In the genomic region with DNA sequence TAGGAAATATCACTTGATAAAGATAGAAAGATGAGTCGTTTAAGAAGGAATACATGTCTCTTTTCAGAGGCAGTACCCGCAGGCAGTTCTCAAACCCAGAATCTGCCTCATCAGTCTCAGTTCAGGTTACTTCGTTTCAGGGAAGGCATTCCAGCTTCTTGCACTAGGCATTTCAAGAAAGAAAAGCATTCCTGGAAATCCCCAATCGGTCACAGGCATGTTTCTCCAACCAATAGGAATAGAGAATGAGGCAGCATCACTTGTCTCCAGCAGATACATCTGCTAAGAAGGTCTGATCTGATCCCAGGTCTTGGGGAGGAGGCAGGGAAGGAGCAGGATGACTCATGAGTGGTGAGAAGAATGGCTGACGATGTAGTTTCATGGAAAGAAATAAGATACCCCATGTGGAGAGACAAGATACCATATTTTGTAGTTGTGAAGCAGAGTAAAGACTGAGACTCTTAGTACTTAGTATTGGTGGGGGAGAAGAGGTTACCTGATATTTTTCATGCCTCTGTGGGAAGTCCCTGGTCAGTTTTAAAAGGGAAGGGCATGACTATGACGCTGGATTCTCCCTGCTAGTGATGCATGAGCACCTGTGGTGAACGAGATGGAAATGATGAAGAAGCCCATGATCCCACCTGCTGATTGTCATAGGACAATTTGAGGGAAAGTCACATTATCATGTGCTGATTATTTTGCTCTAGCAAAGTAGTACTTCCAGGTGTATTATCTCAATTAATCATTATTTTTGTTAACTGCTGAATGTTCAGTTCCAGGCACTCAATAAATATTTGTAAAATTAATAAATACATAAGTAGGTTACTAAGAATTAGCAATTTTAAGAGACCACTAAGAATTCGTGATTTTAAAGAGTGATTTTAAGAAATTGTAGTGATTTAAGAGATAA, we compare ENCODE assay signal across 8 cellular contexts. TPM values are rescaled to one million over a fixed set of nuclear protein-coding genes. Genes with fewer than 3 reads are reported as not detected.
A peak's percentile ranks its signal among the peaks of the same experiment; 100 is the strongest.
DNase-seq lines count a peak whose midpoint lies in the region; ATAC-seq, FAIRE-seq and TF ChIP-seq lines count a peak whose summit lies in the region.

No MANE protein-coding gene starts in this region.

- no peaks in the 10 kb centered on the region for H3K27me3 ChIP-seq in bronchial epithelial cell (ENCODE audit: control insufficient read depth, insufficient read depth, low read length)

- ATAC-seq in GM21737 (IDR thresholded peaks at IDR 0.05; ENCODE audit: unreplicated experiment), result peak; percentile 80

- TF ChIP-seq CTCF in bronchial epithelial cell (IDR thresholded peaks at IDR 0.05; ENCODE audit: insufficient read depth, low read length, severe bottlenecking), result no peak

- H3K4me3 ChIP-seq in bronchial epithelial cell (ENCODE audit: low read depth, low read length), result no peak overlapping the region

- no peaks in the 10 kb centered on the region for H3K36me3 ChIP-seq in bronchial epithelial cell (ENCODE audit: control insufficient read depth, insufficient read depth, low read length)

- no peak for FAIRE-seq in bronchial epithelial cell (lab: Jason Lieb, UNC)

- peak in 2 of 3 experiments; percentile 24 to 77 for DNase-seq in NCI-H1417 (lab: John Stamatoyannopoulos, UW)
- DNase-seq in NCI-H1417 treated with DMSO at 0.1 percent for 48 hours (lab: John Stamatoyannopoulos, UW), result no peak
- peak; percentile 7 for DNase-seq in HuH-7.5 (ENCODE audit: low spot score)
- DNase-seq in T follicular helper cell (ENCODE audit: low read depth), result peak; percentile 46
- peak; percentile 99 for DNase-seq in bronchial epithelial cell (ENCODE audit: low read depth)
- DNase-seq in inferior parietal cortex (ENCODE audit: extremely low spot score), result peak; percentile 83
- DNase-seq in stimulated activated CD4-positive, alpha-beta T cell treated with anti-CD3 and anti-CD28 coated beads, Interleukin-12 subunit alpha, Interleukin-12 subunit beta, amount 100 ng/mL, for 48 hours (ENCODE audit: low read depth in 2 of 3, low spot score in 1 of 3), result peak in 2 of 3 donors; percentile 10 to 37

RNA-seq across cellular contexts. Expression of a gene that starts 20.3 kb away (rescaled TPM):
- total RNA-seq in bronchial epithelial cell, result 0.13 TPM in 1 of 2 replicates, not detected in the other

RNA-seq across cellular contexts. Expression of a gene that starts 27.2 kb away (rescaled TPM):
- not detected in 2 replicates for total RNA-seq in bronchial epithelial cell

RNA-seq across cellular contexts. Expression of a gene that starts 56.5 kb away (rescaled TPM):
- 1.4 TPM in 1 of 2 replicates, not detected in the other for total RNA-seq in bronchial epithelial cell
